ENCODE assay signal across 2 cellular contexts in genomic region chr19:1422943-1423342, GRCh38.
TF ChIP-seq lines count a peak whose summit lies in the region.

No MANE protein-coding gene starts in this region.

TF ChIP-seq in HepG2, 621 proteins besides CTCF, POLR2A, EP300 and RAD21 (continues in another document):
- TF ChIP-seq, protein P1, sequence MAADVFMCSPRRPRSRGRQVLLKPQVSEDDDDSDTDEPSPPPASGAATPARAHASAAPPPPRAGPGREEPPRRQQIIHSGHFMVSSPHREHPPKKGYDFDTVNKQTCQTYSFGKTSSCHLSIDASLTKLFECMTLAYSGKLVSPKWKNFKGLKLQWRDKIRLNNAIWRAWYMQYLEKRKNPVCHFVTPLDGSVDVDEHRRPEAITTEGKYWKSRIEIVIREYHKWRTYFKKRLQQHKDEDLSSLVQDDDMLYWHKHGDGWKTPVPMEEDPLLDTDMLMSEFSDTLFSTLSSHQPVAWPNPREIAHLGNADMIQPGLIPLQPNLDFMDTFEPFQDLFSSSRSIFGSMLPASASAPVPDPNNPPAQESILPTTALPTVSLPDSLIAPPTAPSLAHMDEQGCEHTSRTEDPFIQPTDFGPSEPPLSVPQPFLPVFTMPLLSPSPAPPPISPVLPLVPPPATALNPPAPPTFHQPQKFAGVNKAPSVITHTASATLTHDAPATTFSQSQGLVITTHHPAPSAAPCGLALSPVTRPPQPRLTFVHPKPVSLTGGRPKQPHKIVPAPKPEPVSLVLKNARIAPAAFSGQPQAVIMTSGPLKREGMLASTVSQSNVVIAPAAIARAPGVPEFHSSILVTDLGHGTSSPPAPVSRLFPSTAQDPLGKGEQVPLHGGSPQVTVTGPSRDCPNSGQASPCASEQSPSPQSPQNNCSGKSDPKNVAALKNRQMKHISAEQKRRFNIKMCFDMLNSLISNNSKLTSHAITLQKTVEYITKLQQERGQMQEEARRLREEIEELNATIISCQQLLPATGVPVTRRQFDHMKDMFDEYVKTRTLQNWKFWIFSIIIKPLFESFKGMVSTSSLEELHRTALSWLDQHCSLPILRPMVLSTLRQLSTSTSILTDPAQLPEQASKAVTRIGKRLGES (CRISPR knock-in tag; IDR thresholded peaks at IDR 0.05; ENCODE audit: borderline replicate concordance), result no peak
- TF ChIP-seq ZFYVE20 (CRISPR knock-in tag; IDR thresholded peaks at IDR 0.05; ENCODE audit: borderline replicate concordance, low read depth) (no peak), ZNF709 (CRISPR knock-in tag; IDR thresholded peaks at IDR 0.05) (no peak), MXI1 (IDR thresholded peaks at IDR 0.05; ENCODE audit: borderline replicate concordance, low read depth, low read length) (no peak), GATAD1 (CRISPR knock-in tag; IDR thresholded peaks at IDR 0.05) (no peak), ZNF335 (CRISPR knock-in tag; IDR thresholded peaks at IDR 0.05) (no peak), ATF2 (CRISPR knock-in tag; IDR thresholded peaks at IDR 0.05) (no peak), AGO2 (optimal IDR thresholded peaks at IDR 0.05; ENCODE audit: low read depth, low read length) (peak; percentile 85), NFRKB (IDR thresholded peaks at IDR 0.05) (no peak), ZBTB33 (CRISPR knock-in tag; IDR thresholded peaks at IDR 0.05) (peak; percentile 71), ZNF619 (CRISPR knock-in tag; IDR thresholded peaks at IDR 0.05) (no peak), RBFOX2 (IDR thresholded peaks at IDR 0.05; ENCODE audit: low read depth, low read length) (0 out of 2 replicates have a peak, but pooled peaks have one; percentile 33), FOXK2 (IDR thresholded peaks at IDR 0.05) (no peak), ZNF263 (CRISPR knock-in tag; IDR thresholded peaks at IDR 0.05) (peak; percentile 34; the same call in 1 of the 2 replicates), ZSCAN31 (CRISPR knock-in tag; IDR thresholded peaks at IDR 0.05; ENCODE audit: low read depth) (no peak), CCDC6 (CRISPR knock-in tag; IDR thresholded peaks at IDR 0.05) (no peak), ZNF20 (CRISPR knock-in tag; IDR thresholded peaks at IDR 0.05) (no peak), ZNF432 (CRISPR knock-in tag; IDR thresholded peaks at IDR 0.05; ENCODE audit: borderline replicate concordance) (no peak), ZNF777 (CRISPR knock-in tag; IDR thresholded peaks at IDR 0.05) (no peak)
- TF ChIP-seq, protein P2, sequence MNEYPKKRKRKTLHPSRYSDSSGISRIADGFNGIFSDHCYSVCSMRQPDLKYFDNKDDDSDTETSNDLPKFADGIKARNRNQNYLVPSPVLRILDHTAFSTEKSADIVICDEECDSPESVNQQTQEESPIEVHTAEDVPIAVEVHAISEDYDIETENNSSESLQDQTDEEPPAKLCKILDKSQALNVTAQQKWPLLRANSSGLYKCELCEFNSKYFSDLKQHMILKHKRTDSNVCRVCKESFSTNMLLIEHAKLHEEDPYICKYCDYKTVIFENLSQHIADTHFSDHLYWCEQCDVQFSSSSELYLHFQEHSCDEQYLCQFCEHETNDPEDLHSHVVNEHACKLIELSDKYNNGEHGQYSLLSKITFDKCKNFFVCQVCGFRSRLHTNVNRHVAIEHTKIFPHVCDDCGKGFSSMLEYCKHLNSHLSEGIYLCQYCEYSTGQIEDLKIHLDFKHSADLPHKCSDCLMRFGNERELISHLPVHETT (CRISPR knock-in tag; conservative IDR thresholded peaks at IDR 0.05), result no peak

TF ChIP-seq in liver, 16 proteins besides CTCF, POLR2A, EP300 and RAD21:
- no peak for TF ChIP-seq SP1 (IDR thresholded peaks at IDR 0.05)
- TF ChIP-seq JUND (IDR thresholded peaks at IDR 0.05), result no peak
- no peak for TF ChIP-seq GABPA (IDR thresholded peaks at IDR 0.05 in 1 of 2, conservative IDR thresholded peaks at IDR 0.05 in 1 of 2)
- no peak for TF ChIP-seq FOXA2 (IDR thresholded peaks at IDR 0.05)
- no peak for TF ChIP-seq HNF4A (conservative IDR thresholded peaks at IDR 0.05)
- no peak for TF ChIP-seq FOXA1 (IDR thresholded peaks at IDR 0.05)
- no peak for TF ChIP-seq ATF3 (IDR thresholded peaks at IDR 0.05)
- no peak for TF ChIP-seq YY1 (IDR thresholded peaks at IDR 0.05)
- no peak for TF ChIP-seq TAF1 (conservative IDR thresholded peaks at IDR 0.05)
- no peak for TF ChIP-seq ZBTB33 (IDR thresholded peaks at IDR 0.05)
- TF ChIP-seq REST (IDR thresholded peaks at IDR 0.05), result no peak
- TF ChIP-seq RXRA (IDR thresholded peaks at IDR 0.05), result no peak
- no peak for TF ChIP-seq HNF4G (IDR thresholded peaks at IDR 0.05)
- no peak for TF ChIP-seq NR2F2 (IDR thresholded peaks at IDR 0.05)
- no peak for TF ChIP-seq EGR1 (IDR thresholded peaks at IDR 0.05; ENCODE audit: low read depth in 2 of 2)
- TF ChIP-seq, protein P3, sequence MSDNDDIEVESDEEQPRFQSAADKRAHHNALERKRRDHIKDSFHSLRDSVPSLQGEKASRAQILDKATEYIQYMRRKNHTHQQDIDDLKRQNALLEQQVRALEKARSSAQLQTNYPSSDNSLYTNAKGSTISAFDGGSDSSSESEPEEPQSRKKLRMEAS (IDR thresholded peaks at IDR 0.05), result no peak
TF ChIP-seq in liver: peak in this region for 0.
